In the genomic region with DNA sequence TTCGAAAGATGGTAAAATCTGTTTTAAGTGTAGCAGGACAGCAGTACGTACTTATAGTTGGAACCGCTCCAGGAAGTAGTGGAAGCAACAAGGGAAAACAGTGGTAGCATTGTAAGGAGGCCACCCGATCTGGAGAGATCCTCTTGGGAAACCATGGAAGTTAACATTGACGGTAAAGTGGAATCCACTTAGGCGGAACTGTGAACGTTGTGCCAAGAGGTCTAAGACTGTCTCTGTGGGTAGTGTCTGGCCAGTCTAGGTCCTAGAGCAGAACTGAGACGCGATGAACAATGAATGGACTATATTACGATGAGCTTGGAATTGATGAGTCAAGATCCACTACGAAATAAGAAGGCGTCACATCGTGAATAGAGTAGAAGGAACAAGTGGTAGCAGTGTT, we compare ENCODE assay signal across 14 cellular contexts.
DNase-seq lines count a peak whose midpoint lies in the region; FAIRE-seq and TF ChIP-seq lines count a peak whose summit lies in the region.
"Had no signal": no experiment of that assay in that cellular context is flagged by ENCODE, and none has a peak within 500 bp of the region (broad histone marks: within the 10 kb centered on the region; RNA-seq: fewer than 3 reads in every experiment).

No MANE protein-coding gene starts in this region.

- H3K4me3 ChIP-seq in SJCRH30 (peak overlapping the region; percentile 49), hepatocyte (no peak overlapping the region), tibial nerve (peak overlapping the region in 1 of 4 donors; percentile 13), breast epithelium (no peak overlapping the region)
- H3K4me3 ChIP-seq: HAP-1, SK-N-MC had no signal

- intact Hi-C loops in MCF 10A (cut with micrococcal nuclease), result no loop called here
- intact Hi-C loops in breast epithelium (cut with DNase I; ENCODE audit: low total_unique reads), result no loop called here

- H3K4me1 Mint-ChIP-seq in MCF 10A (ENCODE audit: insufficient read depth, unreplicated experiment), result no peaks in the 10 kb centered on the region

- H3K79me2 ChIP-seq in hepatocyte, result no peaks in the 10 kb centered on the region

- no peaks in the 10 kb centered on the region for H3K9me2 ChIP-seq in hepatocyte (replicated peaks; ENCODE audit: insufficient read depth)

- no peak overlapping the region for H2AFZ ChIP-seq in hepatocyte

- H3K9me3 Mint-ChIP-seq in MCF 10A (ENCODE audit: unreplicated experiment), result no peaks in the 10 kb centered on the region

- H3K36me3 Mint-ChIP-seq in MCF 10A (ENCODE audit: insufficient read depth, unreplicated experiment), result no peaks in the 10 kb centered on the region

- TF ChIP-seq CTCF in hepatocyte (IDR thresholded peaks at IDR 0.05; ENCODE audit: poor library complexity), result no peak
- TF ChIP-seq CTCF in tibial nerve (IDR thresholded peaks at IDR 0.05), result no peak
- TF ChIP-seq CTCF in MCF 10A (IDR thresholded peaks at IDR 0.05; ENCODE audit: unreplicated experiment), result no peak
- no peak for TF ChIP-seq CTCF in breast epithelium (IDR thresholded peaks at IDR 0.05)

- FAIRE-seq in HTR-8/SVneo (lab: Jason Lieb, UNC), result peak; percentile 69
- FAIRE-seq: G401.6 had no signal

- no peaks in the 10 kb centered on the region for H4K20me1 ChIP-seq in hepatocyte (ENCODE audit: insufficient read depth, poor library complexity, severe bottlenecking)

- H3K27ac Mint-ChIP-seq in MCF 10A (ENCODE audit: low read depth, unreplicated experiment), result no peak overlapping the region

- TF ChIP-seq POLR2A in tibial nerve (IDR thresholded peaks at IDR 0.05) (no peak), breast epithelium (IDR thresholded peaks at IDR 0.05) (no peak)

- DNase-seq in HTR-8/SVneo (ENCODE audit: insufficient read length, low spot score) (no peak), SJCRH30 (peak; percentile 73 to 91), hepatocyte (ENCODE audit: low spot score) (peak; percentile 30), tibial nerve (ENCODE audit: low spot score in 2 of 2) (no peak), iPS-NIHi11 (ENCODE audit: low spot score) (no peak), MCF 10A (ENCODE audit: unreplicated experiment) (no peak), breast epithelium (ENCODE audit: low spot score in 2 of 2) (no peak)
- DNase-seq: NCI-H1930, NCI-H2171 treated with DMSO at 0.1 percent for 48 hours, NCI-H446 treated with DMSO at 0.1 percent for 48 hours, NCI-H774 had no signal

- H3K27ac ChIP-seq in SJCRH30 (peak overlapping the region; percentile 76), hepatocyte (no peak overlapping the region), tibial nerve (peak overlapping the region in 3 of 4 donors; percentile 5 to 69 (median 59)), breast epithelium (no peak overlapping the region)
- H3K27ac ChIP-seq: SK-N-MC had no signal

- H3K4me3 Mint-ChIP-seq in MCF 10A (ENCODE audit: unreplicated experiment), result no peak overlapping the region

- BruUV-seq in MCF 10A (replicated peaks; lab: Mats Ljungman, UMichigan), result no TSS peak

- H3K4me2 ChIP-seq in hepatocyte, result no peak overlapping the region

- peak in 1 of 2 donors; percentile 45 for TF ChIP-seq EP300 in tibial nerve (IDR thresholded peaks at IDR 0.05)

- H3K9me3 ChIP-seq in SJCRH30 (replicated peaks), result no peaks in the 10 kb centered on the region
- no peaks in the 10 kb centered on the region for H3K9me3 ChIP-seq in hepatocyte (ENCODE audit: low read depth)
- H3K9me3 ChIP-seq in tibial nerve, result no peaks in the 10 kb centered on the region
- no peaks in the 10 kb centered on the region for H3K9me3 ChIP-seq in breast epithelium
- H3K9me3 ChIP-seq: HAP-1 had no signal

- POLR2A ChIA-PET in MCF 10A (lab: Yijun Ruan, JAX), result no interaction called here

- CTCF ChIA-PET in MCF 10A (lab: Yijun Ruan, JAX), result no interaction called here

- H3K36me3 ChIP-seq in SJCRH30 (no peaks in the 10 kb centered on the region), hepatocyte (replicated peaks; ENCODE audit: insufficient read depth, low read depth) (no peaks in the 10 kb centered on the region), tibial nerve (no peaks in the 10 kb centered on the region), breast epithelium (peaks cover 6% of the 10 kb centered on the region)
- H3K36me3 ChIP-seq: HAP-1 had no signal

- no peaks in the 10 kb centered on the region for H3K27me3 Mint-ChIP-seq in MCF 10A (ENCODE audit: insufficient read depth, unreplicated experiment)

- H3K27me3 ChIP-seq in SJCRH30 (no peaks in the 10 kb centered on the region), hepatocyte (no peaks in the 10 kb centered on the region), tibial nerve (no peaks in the 10 kb centered on the region), breast epithelium (no peaks in the 10 kb centered on the region)

- WGBS in hepatocyte (ENCODE audit: low lambda C conversion rate, missing lambda C conversion rate), result 90% methylated on average over 13 of the region's 13 CpGs
- 39 to 43% methylated on average over 13 of the region's 13 CpGs for WGBS in tibial nerve, 2 donors

- H3K4me1 ChIP-seq in SJCRH30, result peaks cover 23% of the 10 kb centered on the region
- peaks cover 3% of the 10 kb centered on the region for H3K4me1 ChIP-seq in hepatocyte (ENCODE audit: insufficient read depth)
- H3K4me1 ChIP-seq in tibial nerve, result peaks cover 0 to 7% (median 0%) of the 10 kb centered on the region in 4 donors
- no peaks in the 10 kb centered on the region for H3K4me1 ChIP-seq in breast epithelium
- H3K4me1 ChIP-seq: HAP-1 had no signal

Comparison
In these comparisons a context has a peak if more than half of its experiments do, and no peak if none do; other contexts are left out.
1. DNase-seq: peak in SJCRH30 (2 of 2) and hepatocyte (single experiment); none in HTR-8/SVneo (single experiment), tibial nerve (0 of 2), iPS-NIHi11 (single experiment), MCF 10A (single experiment) and breast epithelium (0 of 2).
2. H3K27ac ChIP-seq: peak in SJCRH30 (single experiment) and tibial nerve (3 of 4); none in hepatocyte (single experiment) and breast epithelium (0 of 2).